ENCODE assay signal across 15 cellular contexts in the genomic region with DNA sequence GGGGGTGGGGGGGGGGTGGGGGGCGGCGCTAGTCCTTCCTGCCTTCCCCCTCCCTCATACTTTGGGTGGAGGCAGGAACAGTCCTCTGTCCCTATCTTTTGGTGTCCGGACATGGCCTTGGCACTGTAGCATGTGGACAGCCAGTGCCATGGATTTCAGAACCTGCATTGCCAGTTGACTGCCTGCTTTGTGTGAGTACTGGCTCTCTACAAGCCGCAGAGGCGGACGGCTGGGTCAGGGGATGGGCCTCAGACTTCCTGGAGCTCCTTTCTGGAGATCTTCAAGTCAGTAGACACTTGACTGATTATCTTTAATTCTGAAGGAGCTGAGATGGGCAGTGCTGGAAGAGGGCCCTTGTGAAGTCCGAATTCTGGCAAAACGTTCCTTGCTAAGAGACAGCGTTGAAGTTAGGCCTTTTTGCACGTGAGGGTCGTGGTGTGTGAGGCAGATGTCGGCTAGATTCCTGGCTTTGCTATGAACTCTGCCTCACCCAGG. TPM values are rescaled to one million over a fixed set of nuclear protein-coding genes. Genes with fewer than 3 reads are reported as not detected.
DNase-seq lines count a peak whose midpoint lies in the region; ATAC-seq and TF ChIP-seq lines count a peak whose summit lies in the region.
"Had no signal": no experiment of that assay in that cellular context is flagged by ENCODE, and none has a peak within 500 bp of the region (broad histone marks: within the 10 kb centered on the region; RNA-seq: fewer than 3 reads in every experiment).

No MANE protein-coding gene starts in this region.

- peaks cover 36% of the 10 kb centered on the region for H4K20me1 ChIP-seq in IMR-90 (ENCODE audit: insufficient read depth, low read length)
- no peaks in the 10 kb centered on the region for H4K20me1 ChIP-seq in GM23338 (replicated peaks; ENCODE audit: insufficient read depth)

- peak overlapping the region; percentile 53 for H3K4ac ChIP-seq in IMR-90 (ENCODE audit: low read depth, low read length)

- peak overlapping the region; percentile 75 for H3K9ac ChIP-seq in IMR-90 (ENCODE audit: low read depth, low read length)
- H3K9ac ChIP-seq in endodermal cell (ENCODE audit: extremely low read depth, low read length, poor library complexity, severe bottlenecking), result no peak overlapping the region

- H2AK5ac ChIP-seq in IMR-90 (ENCODE audit: low read depth, low read length), result peak overlapping the region; percentile 57

- no peak overlapping the region for H3K27ac Mint-ChIP-seq in endodermal cell
- no peak overlapping the region for H3K27ac Mint-ChIP-seq in GM23338

- H3K4me3 Mint-ChIP-seq in endodermal cell, result no peak overlapping the region
- no peak overlapping the region for H3K4me3 Mint-ChIP-seq in GM23338

- H3K27me3 Mint-ChIP-seq in endodermal cell (ENCODE audit: insufficient read depth) (peaks cover 38% of the 10 kb centered on the region), GM23338 (ENCODE audit: insufficient read depth, low read depth, poor library complexity) (peaks cover 38% of the 10 kb centered on the region)

- H3K4me2 ChIP-seq in IMR-90 (ENCODE audit: low read depth, low read length) (peak overlapping the region; percentile 82), GM23338 (no peak overlapping the region)

- H2BK15ac ChIP-seq in IMR-90 (ENCODE audit: low read depth, low read length), result peak overlapping the region; percentile 22; the same call in 1 of the 3 replicates

- dilution Hi-C loops in IMR-90 (cut with HindIII; ENCODE audit: low sequenced_read_pairs, unreplicated experiment), result no loop called here

- DNase-seq in IMR-90 (peak; percentile 44), endodermal cell (peak; percentile 64), lower lobe of right lung (no peak), suprapubic skin (ENCODE audit: low spot score in 2 of 2) (peak in 1 of 2 donors; percentile 69), NCI-H146 (lab: John Stamatoyannopoulos, UW) (no peak), GM23338 (ENCODE audit: low spot score) (no peak)
- DNase-seq in activated effector memory CD4-positive, alpha-beta T cell treated with anti-CD3 and anti-CD28 coated beads, Interleukin-2, amount 50 U/mL, for 16 hours, result no peak
- DNase-seq: activated CD4-positive, alpha-beta T cell treated with anti-CD3 and anti-CD28 coated beads for 1 hour; activated naive CD4-positive, alpha-beta T cell; GDM1; NCI-H1417 treated with DMSO at 0.1 percent for 48 hours; stimulated activated CD4-positive, alpha-beta T cell treated with anti-CD3 and anti-CD28 coated beads, Interleukin-4, amount 100 ng/mL, for 4 hours had no signal

- peak overlapping the region; percentile 79 for H2AFZ ChIP-seq in IMR-90 (replicated peaks; ENCODE audit: low read length, poor library complexity)
- no peak overlapping the region for H2AFZ ChIP-seq in GM23338

- no peak for TF ChIP-seq POLR2A in IMR-90 (IDR thresholded peaks at IDR 0.05; ENCODE audit: low read depth, low read length)
- TF ChIP-seq POLR2A in suprapubic skin (IDR thresholded peaks at IDR 0.05), result no peak

- no peak for TF ChIP-seq EP300 in suprapubic skin (IDR thresholded peaks at IDR 0.05)

- H3K27ac ChIP-seq in IMR-90 (ENCODE audit: insufficient read depth, low read length), result peak overlapping the region; percentile 93
- no peak overlapping the region for H3K27ac ChIP-seq in endodermal cell (ENCODE audit: low read depth, low read length)
- H3K27ac ChIP-seq in lower lobe of right lung, result peak overlapping the region; percentile 78
- peak overlapping the region; percentile 76 for H3K27ac ChIP-seq in suprapubic skin
- no peak overlapping the region for H3K27ac ChIP-seq in GM23338 (ENCODE audit: low read depth)

- H3K27me3 ChIP-seq in IMR-90 (ENCODE audit: control insufficient read depth, insufficient read depth, low read length) (no peaks in the 10 kb centered on the region), endodermal cell (ENCODE audit: control insufficient read depth, insufficient read depth, low read length, poor library complexity, severe bottlenecking) (peaks cover 30% of the 10 kb centered on the region), lower lobe of right lung (ENCODE audit: low read depth) (peaks cover 33% of the 10 kb centered on the region), suprapubic skin (peaks cover 26% of the 10 kb centered on the region), GM23338 (ENCODE audit: insufficient read depth) (peaks cover 57% of the 10 kb centered on the region)

- peak overlapping the region; percentile 57; the same call in 1 of the 2 replicates for H3K56ac ChIP-seq in IMR-90 (ENCODE audit: extremely low read depth, insufficient read depth, low read length)

- H3K9me3 Mint-ChIP-seq in endodermal cell (no peaks in the 10 kb centered on the region), GM23338 (0 out of 3 replicates have a peak, but pooled peaks cover 2% of the 10 kb centered on the region)

- no peaks in the 10 kb centered on the region for H3K9me3 ChIP-seq in IMR-90 (ENCODE audit: control insufficient read depth, insufficient read depth, low read length)
- H3K9me3 ChIP-seq in endodermal cell (ENCODE audit: control insufficient read depth, low read length), result no peaks in the 10 kb centered on the region
- no peaks in the 10 kb centered on the region for H3K9me3 ChIP-seq in lower lobe of right lung
- H3K9me3 ChIP-seq in suprapubic skin, result no peaks in the 10 kb centered on the region

- H4K8ac ChIP-seq in IMR-90 (ENCODE audit: low read depth in 2 of 2, low read length in 2 of 2), result peak overlapping the region; percentile 54 to 82

- 0 out of 2 replicates have a peak, but pooled peaks cover 4% of the 10 kb centered on the region for H3K9me2 ChIP-seq in GM23338 (ENCODE audit: insufficient read depth)

- peak overlapping the region; percentile 55; the same call in 1 of the 2 replicates for H3K18ac ChIP-seq in IMR-90 (ENCODE audit: low read depth, low read length)

- in situ Hi-C loops in IMR-90 (cut with MboI; ENCODE audit: low sequenced_read_pairs), result loop anchor here (10.0 kb wide), 1 partner anchor 274 kb away; no protein-coding TSS in a partner anchor

- H3K36me3 Mint-ChIP-seq in endodermal cell (ENCODE audit: low read depth) (peaks cover 4% of the 10 kb centered on the region), GM23338 (ENCODE audit: low read depth) (peaks cover 6% of the 10 kb centered on the region; the same call in 1 of the 3 replicates)

- H3K79me1 ChIP-seq in IMR-90 (ENCODE audit: low read depth in 1 of 2, low read length in 2 of 2), result peaks cover 21 to 66% of the 10 kb centered on the region in 2 experiments

- H3K4me1 ChIP-seq in IMR-90 (ENCODE audit: control insufficient read depth, insufficient read depth, low read length), result peaks cover 7% of the 10 kb centered on the region
- H3K4me1 ChIP-seq in endodermal cell (ENCODE audit: control insufficient read depth, insufficient read depth, low read length), result peaks cover 9% of the 10 kb centered on the region
- peaks cover 39% of the 10 kb centered on the region for H3K4me1 ChIP-seq in lower lobe of right lung
- H3K4me1 ChIP-seq in suprapubic skin, result peaks cover 17% of the 10 kb centered on the region
- H3K4me1 ChIP-seq in GM23338 (ENCODE audit: insufficient read depth), result peaks cover 27% of the 10 kb centered on the region

- H3K36me3 ChIP-seq in IMR-90 (ENCODE audit: control insufficient read depth, insufficient read depth, low read length), result peaks cover 36% of the 10 kb centered on the region
- H3K36me3 ChIP-seq in endodermal cell (ENCODE audit: control insufficient read depth, insufficient read depth, low read length), result no peaks in the 10 kb centered on the region
- no peaks in the 10 kb centered on the region for H3K36me3 ChIP-seq in lower lobe of right lung
- H3K36me3 ChIP-seq in suprapubic skin, result no peaks in the 10 kb centered on the region
- no peaks in the 10 kb centered on the region for H3K36me3 ChIP-seq in GM23338 (ENCODE audit: insufficient read depth)

- peak overlapping the region; percentile 46 for H3K4me3 ChIP-seq in IMR-90 (ENCODE audit: insufficient read depth, low read depth, low read length)
- H3K4me3 ChIP-seq in endodermal cell (ENCODE audit: low read length), result no peak overlapping the region
- peak overlapping the region; percentile 57 for H3K4me3 ChIP-seq in lower lobe of right lung
- peak overlapping the region; percentile 24 for H3K4me3 ChIP-seq in suprapubic skin
- H3K4me3 ChIP-seq in GM23338, result no peak overlapping the region

- 57% methylated on average over 2 of the region's 12 CpGs; no CpG with 5 or more reads in 1 of the 2 experiments for WGBS in IMR-90 (ENCODE audit: extremely low coverage in 2 of 2, insufficient read length in 1 of 2), 2 experiments
- 77 to 90% methylated on average over 4 to 10 of the region's 12 CpGs for WGBS in endodermal cell (ENCODE audit: insufficient coverage in 1 of 2, insufficient read length in 1 of 2), 2 experiments
- WGBS in suprapubic skin, result 62% methylated on average over 12 of the region's 12 CpGs

- no peak for TF ChIP-seq CTCF in IMR-90 (conservative IDR thresholded peaks at IDR 0.05; ENCODE audit: low read depth, low read length)
- no peak for TF ChIP-seq CTCF in endodermal cell (conservative IDR thresholded peaks at IDR 0.05)
- no peak for TF ChIP-seq CTCF in lower lobe of right lung (IDR thresholded peaks at IDR 0.05)
- TF ChIP-seq CTCF in suprapubic skin (IDR thresholded peaks at IDR 0.05), result no peak
- TF ChIP-seq CTCF in GM23338 (conservative IDR thresholded peaks at IDR 0.05; ENCODE audit: low read depth in 2 of 2), result no peak

- ATAC-seq in IMR-90 (ENCODE audit: low read depth) (no peak), lower lobe of right lung (no peak), GM21619 (IDR thresholded peaks at IDR 0.05; ENCODE audit: unreplicated experiment) (no peak), GM23338 (no peak)
- ATAC-seq: HCT116, Panc1 had no signal

- H3K4me1 Mint-ChIP-seq in endodermal cell (peaks cover 37% of the 10 kb centered on the region), GM23338 (peaks cover 25% of the 10 kb centered on the region)

- intact Hi-C loops in IMR-90 (cut with micrococcal nuclease), result no loop called here
- intact Hi-C loops in lower lobe of right lung (cut with DNase I), result no loop called here

- peaks cover 18% of the 10 kb centered on the region for H3F3A ChIP-seq in GM23338 (replicated peaks; ENCODE audit: low read depth)

- peak overlapping the region; percentile 41; the same call in 1 of the 2 replicates for H4K5ac ChIP-seq in IMR-90 (ENCODE audit: low read depth, low read length)

- H3K23ac ChIP-seq in IMR-90 (ENCODE audit: low read depth, low read length), result peak overlapping the region; percentile 87

- peaks cover 13% of the 10 kb centered on the region for H3K9me1 ChIP-seq in IMR-90 (ENCODE audit: insufficient read depth, low read length)

- no peaks in the 10 kb centered on the region for H3K79me2 ChIP-seq in GM23338 (replicated peaks; ENCODE audit: insufficient read depth)

- peak overlapping the region; percentile 34 for H2BK120ac ChIP-seq in IMR-90 (ENCODE audit: low read depth, low read length)

- peak overlapping the region; percentile 43; the same call in 1 of the 2 replicates for H2BK20ac ChIP-seq in IMR-90 (ENCODE audit: low read depth, low read length)

- BruUV-seq in IMR-90 (replicated peaks; lab: Mats Ljungman, UMichigan), result no TSS peak

- CTCF ChIA-PET in IMR-90 (lab: Yijun Ruan, JAX), result interaction anchor here (1.2 kb wide), 1 partner anchor 391 kb away, joined by 3 read pairs; no protein-coding TSS in a partner anchor

- peak overlapping the region; percentile 11 for H3K14ac ChIP-seq in IMR-90 (replicated peaks; ENCODE audit: low read depth, low read length)

- no peak for TF ChIP-seq RAD21 in IMR-90 (IDR thresholded peaks at IDR 0.05; ENCODE audit: low read length)

- peak overlapping the region; percentile 86 for H2AK9ac ChIP-seq in IMR-90 (replicated peaks; ENCODE audit: low read depth, low read length, poor library complexity)

- peak overlapping the region; percentile 19 for H2BK5ac ChIP-seq in IMR-90 (ENCODE audit: low read depth, low read length, poor library complexity, severe bottlenecking)

- H4K91ac ChIP-seq in IMR-90 (ENCODE audit: insufficient read depth, low read depth, low read length), result peak overlapping the region; percentile 53

- POLR2A ChIA-PET in IMR-90 (lab: Charles Lee; ENCODE audit: unreplicated experiment), result no interaction called here

RNA-seq across cellular contexts. Expression of a gene that starts 2.5 kb away (rescaled TPM):
- 245 and 329 TPM in 2 replicates for total RNA-seq in IMR-90 (2012; rRNA removed)
- 307 and 318 TPM in 2 replicates for polyA plus RNA-seq in IMR-90 (2012; rRNA removed)
- 365 and 454 TPM in 2 replicates for polyA plus RNA-seq in IMR-90 (2012; cell fraction: cytosol; rRNA removed)
- 223 and 373 TPM in 2 replicates for polyA plus RNA-seq in IMR-90 (2012; cell fraction: nucleus; rRNA removed; ENCODE audit: low replicate concordance)
- 10 to 100 TPM; 15.3 to 26.1 TPM for total RNA-seq in endodermal cell
- polyA plus RNA-seq in endodermal cell (2013, experiment 1 of 2), result 14.0 TPM
- 14.3 TPM for polyA plus RNA-seq in endodermal cell (2013, experiment 2 of 2)
- 22.4 TPM for total RNA-seq in lower lobe of right lung
- 1 to 10 TPM; 2.1 to 6.4 (median 3.6) TPM for total RNA-seq in suprapubic skin
- 8.1 and 8.3 TPM in 2 replicates for total RNA-seq in GM23338 (2014; rRNA removed; shearing (Covaris generic))
- 5.2 and 6.8 TPM in 2 replicates for polyA plus RNA-seq in GM23338 (2016; fragmentation: Nextera tagmentation; extraction: Ambion mirVana)

Comparison
In these comparisons a context has a peak if more than half of its experiments do, and no peak if none do; other contexts are left out.
1. DNase-seq: peak in IMR-90 (single experiment) and endodermal cell (single experiment); none in lower lobe of right lung (single experiment), activated effector memory CD4-positive, alpha-beta T cell treated with anti-CD3 and anti-CD28 coated beads, Interleukin-2, amount 50 U/mL, for 16 hours (single experiment), NCI-H146 (single experiment) and GM23338 (single experiment).
2. H3K27ac ChIP-seq: peak in IMR-90 (single experiment), lower lobe of right lung (single experiment) and suprapubic skin (single experiment); none in endodermal cell (single experiment) and GM23338 (single experiment).
3. H3K4me3 ChIP-seq: peak in IMR-90 (single experiment), lower lobe of right lung (single experiment) and suprapubic skin (single experiment); none in endodermal cell (single experiment) and GM23338 (single experiment).